In genomic region chr9:99103505-99103904, GRCh38 we compare ENCODE assay signal across 10 cellular contexts. TPM values are rescaled to one million over a fixed set of nuclear protein-coding genes. Genes with fewer than 3 reads are reported as not detected.
DNase-seq lines count a peak whose midpoint lies in the region; ATAC-seq and TF ChIP-seq lines count a peak whose summit lies in the region.
"Had no signal": no experiment of that assay in that cellular context is flagged by ENCODE, and none has a peak within 500 bp of the region (broad histone marks: within the 10 kb centered on the region; RNA-seq: fewer than 3 reads in every experiment).

No MANE protein-coding gene starts in this region.

- no peak for TF ChIP-seq EP300 in ovary (IDR thresholded peaks at IDR 0.05)

- no peaks in the 10 kb centered on the region for H3K9me2 ChIP-seq in OCI-LY7 (ENCODE audit: insufficient read depth, low read length)

- WGBS in ovary, 3 donors = 49 to 55% (median 54%) methylated on average over 6 of the region's 6 CpGs

- H3K27ac ChIP-seq in CD8-positive, alpha-beta T cell (ENCODE audit: low read depth, low read length) = no peak overlapping the region
- no peak overlapping the region for H3K27ac ChIP-seq in fibroblast of lung (ENCODE audit: insufficient read depth, low read length)
- H3K27ac ChIP-seq in ovary = peak overlapping the region in 1 of 2 donors; percentile 78
- no peak overlapping the region for H3K27ac ChIP-seq in OCI-LY7 (ENCODE audit: low read depth, low read length, poor library complexity, severe bottlenecking)

- POLR2A ChIA-PET in CD8-positive, alpha-beta T cell (lab: Charles Lee) = interaction anchor here (0.8 to 5.9 kb wide), 15 partner anchors 10 to 135 kb away, joined by 3 to 47 read pairs (median 6); no protein-coding TSS in a partner anchor
- POLR2A ChIA-PET in OCI-LY7 (lab: Charles Lee) = interaction anchor here (1.2 to 3.0 kb wide), 8 partner anchors 8 to 44 kb away, joined by 3 to 16 read pairs (median 6); no protein-coding TSS in a partner anchor

- H3K4me3 Mint-ChIP-seq in CD8-positive, alpha-beta T cell = peak overlapping the region; percentile 86

- peaks cover 64% of the 10 kb centered on the region for H3K4me1 Mint-ChIP-seq in CD8-positive, alpha-beta T cell (ENCODE audit: low read depth)

- TF ChIP-seq CTCF in CD8-positive, alpha-beta T cell (IDR thresholded peaks at IDR 0.05) = no peak
- TF ChIP-seq CTCF in fibroblast of lung (conservative IDR thresholded peaks at IDR 0.05 in 1 of 2, IDR thresholded peaks at IDR 0.05 in 1 of 2; ENCODE audit: low read depth in 1 of 2, low read length in 2 of 2) (no peak), ovary (IDR thresholded peaks at IDR 0.05) (no peak), OCI-LY7 (conservative IDR thresholded peaks at IDR 0.05; ENCODE audit: low read length) (no peak), omental fat pad (IDR thresholded peaks at IDR 0.05) (no peak)

- H3K9ac ChIP-seq in fibroblast of lung (ENCODE audit: insufficient read depth, low read length) = no peak overlapping the region

- peaks cover 39% of the 10 kb centered on the region for H3K4me1 ChIP-seq in CD8-positive, alpha-beta T cell (ENCODE audit: insufficient read depth, low read length)
- H3K4me1 ChIP-seq in fibroblast of lung (ENCODE audit: control insufficient read depth, extremely low read depth, insufficient read depth, low read length) (peaks cover 11% of the 10 kb centered on the region), ovary (ENCODE audit: insufficient read depth) (peaks cover 2% of the 10 kb centered on the region), OCI-LY7 (ENCODE audit: insufficient read depth, low read length, poor library complexity, severe bottlenecking) (peaks cover 35% of the 10 kb centered on the region)

- no peaks in the 10 kb centered on the region for H3K36me3 ChIP-seq in CD8-positive, alpha-beta T cell (ENCODE audit: insufficient read depth, low read length)
- H3K36me3 ChIP-seq in fibroblast of lung (ENCODE audit: control insufficient read depth, insufficient read depth, low read length) (no peaks in the 10 kb centered on the region), ovary (no peaks in the 10 kb centered on the region), OCI-LY7 (ENCODE audit: insufficient read depth, low read length) (no peaks in the 10 kb centered on the region)

- peak overlapping the region; percentile 89 for H3K27ac Mint-ChIP-seq in CD8-positive, alpha-beta T cell

- no peaks in the 10 kb centered on the region for H4K20me1 ChIP-seq in fibroblast of lung (ENCODE audit: control insufficient read depth, extremely low read depth, insufficient read depth, low read length)
- H4K20me1 ChIP-seq in OCI-LY7 (ENCODE audit: insufficient read depth, low read length) = peaks cover 16% of the 10 kb centered on the region; the same call in 1 of the 2 replicates

- TF ChIP-seq POLR2A in ovary (IDR thresholded peaks at IDR 0.05) = no peak

- peaks cover 7% of the 10 kb centered on the region for H3K9me3 Mint-ChIP-seq in CD8-positive, alpha-beta T cell

- H3K9me3 ChIP-seq in CD8-positive, alpha-beta T cell (ENCODE audit: low read length) = no peaks in the 10 kb centered on the region
- H3K9me3 ChIP-seq in fibroblast of lung (ENCODE audit: control insufficient read depth, insufficient read depth, low read depth, low read length) = no peaks in the 10 kb centered on the region
- H3K9me3 ChIP-seq in ovary = no peaks in the 10 kb centered on the region
- peaks cover 7% of the 10 kb centered on the region; the same call in 1 of the 2 replicates for H3K9me3 ChIP-seq in OCI-LY7 (ENCODE audit: low read length)

- H3K4me2 ChIP-seq in fibroblast of lung (ENCODE audit: extremely low read depth, insufficient read depth, low read length) (peak overlapping the region; percentile 92), OCI-LY7 (ENCODE audit: low read length) (no peak overlapping the region)

- CTCF ChIA-PET in CD8-positive, alpha-beta T cell (lab: Charles Lee) = interaction anchor here (0.9 to 4.2 kb wide), 20 partner anchors 9 to 128 kb away, joined by 3 to 45 read pairs (median 4); no protein-coding TSS in a partner anchor
- CTCF ChIA-PET in OCI-LY7 (lab: Charles Lee; ENCODE audit: unreplicated experiment) = no interaction called here

- H2AFZ ChIP-seq in fibroblast of lung (ENCODE audit: low read length) = no peak overlapping the region
- H2AFZ ChIP-seq in OCI-LY7 (ENCODE audit: low read length) = no peak overlapping the region

- H3K79me2 ChIP-seq in fibroblast of lung (ENCODE audit: control insufficient read depth, insufficient read depth, low read length) (peaks cover 24% of the 10 kb centered on the region), OCI-LY7 (ENCODE audit: insufficient read depth, low read depth, low read length) (peaks cover 30% of the 10 kb centered on the region; the same call in 1 of the 2 replicates)

- peaks cover 4% of the 10 kb centered on the region for H3K36me3 Mint-ChIP-seq in CD8-positive, alpha-beta T cell

- DNase-seq in CD8-positive, alpha-beta T cell = no peak
- DNase-seq in SK-N-DZ (ENCODE audit: low spot score) (peak; percentile 24), fibroblast of lung (ENCODE audit: low read depth in 2 of 2) (no peak), ovary (peak in 3 of 5 donors; percentile 21 to 30 (median 24)), OCI-LY7 (ENCODE audit: low spot score) (no peak), omental fat pad (ENCODE audit: low spot score) (no peak)
- DNase-seq: activated effector memory CD4-positive, alpha-beta T cell treated with anti-CD3 and anti-CD28 coated beads, Interleukin-2, amount 50 U/mL, for 16 hours; GDM1 had no signal

- no TSS peak for BruUV-seq in OCI-LY7 (replicated peaks; lab: Mats Ljungman, UMichigan)

- H3K27me3 ChIP-seq in CD8-positive, alpha-beta T cell (ENCODE audit: insufficient read depth, low read length) = no peaks in the 10 kb centered on the region
- H3K27me3 ChIP-seq in fibroblast of lung (ENCODE audit: control insufficient read depth, insufficient read depth, low read length) (no peaks in the 10 kb centered on the region), ovary (no peaks in the 10 kb centered on the region)

- no peak overlapping the region for H3K4me3 ChIP-seq in CD8-positive, alpha-beta T cell (ENCODE audit: low read depth, low read length)
- H3K4me3 ChIP-seq in fibroblast of lung (replicated peaks in 1 of 4; ENCODE audit: control extremely low read depth in 1 of 4, insufficient read depth in 1 of 4, low read depth in 3 of 4, low read length in 4 of 4) (peak overlapping the region in 2 of 4 experiments; percentile 75 to 77), ovary (no peak overlapping the region), OCI-LY7 (ENCODE audit: low read depth, low read length, poor library complexity, severe bottlenecking) (no peak overlapping the region)

- intact Hi-C loops in CD8-positive, alpha-beta T cell (cut with DNase I, micrococcal nuclease) = loop anchor here (5.0 to 10.0 kb wide), 6 partner anchors 34 to 1119 kb away; partner anchors contain the start of genes ALG2 (in 1 of the 2), ANP32B (in 1 of the 2), ERP44 (in 1 of the 2) and INVS (in 1 of the 2)
- intact Hi-C loops in ovary (cut with DNase I) = no loop called here
- intact Hi-C loops in OCI-LY7 (cut with micrococcal nuclease; ENCODE audit: unreplicated experiment) = loop anchor here (5.0 kb wide), 1 partner anchor 101 kb away; no protein-coding TSS in a partner anchor

- ATAC-seq in CD8-positive, alpha-beta T cell = no peak
- ATAC-seq in HG03159 (IDR thresholded peaks at IDR 0.05; ENCODE audit: unreplicated experiment) (no peak), omental fat pad (ENCODE audit: low FRiP score) (no peak), HG02798 (IDR thresholded peaks at IDR 0.05; ENCODE audit: poor library complexity, unreplicated experiment) (no peak)

- no peaks in the 10 kb centered on the region for H3K27me3 Mint-ChIP-seq in CD8-positive, alpha-beta T cell (ENCODE audit: low read depth)

RNA-seq across cellular contexts. Expression of gene TGFBR1, which starts 1.4 kb away (rescaled TPM):
- 10 to 100 TPM; 24.2 to 25.8 TPM for total RNA-seq in CD8-positive, alpha-beta T cell
- 24.6 and 24.7 TPM in 2 replicates for polyA plus RNA-seq in SK-N-DZ (2014; cell fraction: cytosol; rRNA removed)
- polyA plus RNA-seq in SK-N-DZ (2014; cell fraction: nucleus; rRNA removed) = 13.3 and 15.2 TPM in 2 replicates
- total RNA-seq in fibroblast of lung (63.9 and 79.1 TPM in 2 replicates), ovary (10 to 100 TPM; 18.6 to 55.9 (median 41.1) TPM), OCI-LY7 (2022) (36.7 and 43.6 TPM in 2 replicates), omental fat pad (10 to 100 TPM; 20.9 to 35.2 (median 30.9) TPM)
- polyA plus RNA-seq in fibroblast of lung (30.4 and 78.5 TPM in 2 replicates), ovary (10 to 100 TPM; 12.5 to 17.6 TPM)
- 20.4 and 45.3 TPM in 2 replicates for polyA plus RNA-seq in fibroblast of lung (2012)
- 96.2 and 132 TPM in 2 replicates for polyA minus RNA-seq in fibroblast of lung (ENCODE audit: low replicate concordance)
- total RNA-seq in OCI-LY7 (2014; rRNA removed; shearing (Covaris generic)) = 13.6 and 14.3 TPM in 2 replicates

Comparison
In these comparisons a context has a peak if more than half of its experiments do, and no peak if none do; other contexts are left out.
1. DNase-seq: peak in SK-N-DZ (single experiment) and ovary (3 of 5); none in CD8-positive, alpha-beta T cell (0 of 7), fibroblast of lung (0 of 2), OCI-LY7 (single experiment) and omental fat pad (single experiment).
2. intact Hi-C loops: an anchor here in CD8-positive, alpha-beta T cell (5.0 to 10.0 kb wide) and OCI-LY7 (5.0 kb wide); none called in ovary.